Comparison of ENCODE assay signal across 9 cellular contexts in the genomic region with DNA sequence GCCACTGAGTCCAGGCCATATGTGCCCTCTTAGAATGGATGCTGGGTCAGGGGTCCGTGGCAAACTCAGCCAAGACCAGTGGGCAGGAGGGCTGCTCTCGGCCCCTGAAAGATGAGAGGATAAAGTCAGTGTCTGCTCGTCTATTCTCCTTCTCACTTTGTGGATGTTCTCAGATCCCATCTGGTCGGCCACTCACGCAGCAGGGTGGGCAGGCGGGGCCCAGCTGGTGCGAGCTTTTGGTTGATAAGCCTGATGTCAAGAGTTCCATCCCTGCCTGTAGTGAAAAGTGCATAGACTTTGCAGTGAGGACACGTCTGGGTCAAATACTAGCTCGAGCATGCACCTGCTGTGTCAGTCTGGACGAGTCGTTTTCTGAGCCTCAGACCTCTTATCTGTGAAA.
"Had no signal": no experiment of that assay in that cellular context is flagged by ENCODE, and none has a peak within 500 bp of the region (broad histone marks: within the 10 kb centered on the region; RNA-seq: fewer than 3 reads in every experiment).

No MANE protein-coding gene starts in this region.

- FAIRE-seq: HepG2 had no signal

- H3K4me3 Mint-ChIP-seq: HFFc6, IgD-negative memory B cell had no signal

- H3K27ac Mint-ChIP-seq: HFFc6 had no signal

- H3K36me3 ChIP-seq: HAP-1 had no signal

- H3K4me1 ChIP-seq: HAP-1 had no signal

- H3K4me3 ChIP-seq: GM23248, HAP-1 had no signal

- H3K27ac ChIP-seq: GM23248, HL-60 had no signal

- DNase-seq: GM23248, GOT3, H7, HFFc6 had no signal

- ATAC-seq: HCT116, HepG2 had no signal

- H3K36me3 Mint-ChIP-seq: IgD-negative memory B cell had no signal

- H3K27me3 Mint-ChIP-seq: IgD-negative memory B cell had no signal
